8 cellular contexts compared by ENCODE assay signal in the genomic region with DNA sequence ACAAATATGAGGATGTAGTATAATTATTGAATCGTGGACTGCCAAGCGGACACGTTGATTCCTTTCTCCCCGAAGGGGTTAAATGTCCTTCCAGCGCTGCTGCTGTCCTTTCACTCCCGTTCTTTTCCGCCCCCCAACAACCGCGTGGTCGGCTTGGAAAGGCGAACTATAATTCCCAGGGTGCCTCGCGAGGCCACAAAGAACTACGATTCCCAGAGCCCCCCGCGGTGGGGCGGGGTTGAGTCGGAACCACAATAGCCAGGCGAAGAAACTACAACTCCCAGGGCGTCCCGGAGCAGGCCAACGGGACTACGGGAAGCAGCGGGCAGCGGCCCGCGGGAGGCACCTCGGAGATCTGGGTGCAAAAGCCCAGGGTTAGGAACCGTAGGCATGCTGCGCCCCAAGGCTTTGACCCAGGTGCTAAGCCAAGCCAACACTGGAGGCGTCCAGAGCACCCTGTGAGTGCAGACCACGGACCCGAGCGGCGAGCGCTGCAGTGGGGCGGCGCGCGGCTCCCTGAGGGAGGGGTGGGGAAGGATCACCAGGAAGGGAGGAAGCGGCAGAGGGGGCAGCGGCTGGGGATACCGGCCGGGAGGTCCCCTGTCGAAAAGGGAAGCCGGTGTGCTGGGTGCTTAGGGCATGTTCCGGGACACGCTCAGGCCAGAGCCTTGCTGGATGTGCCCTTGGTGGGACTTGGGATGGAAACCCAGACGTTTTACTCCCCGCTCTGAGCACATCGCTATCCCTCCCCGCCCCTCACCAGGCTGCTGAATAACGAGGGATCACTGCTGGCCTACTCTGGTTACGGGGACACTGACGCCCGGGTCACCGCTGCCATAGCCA. TPM values are rescaled to one million over a fixed set of nuclear protein-coding genes. Genes with fewer than 3 reads are reported as not detected.
DNase-seq lines count a peak whose midpoint lies in the region; ATAC-seq, FAIRE-seq and TF ChIP-seq lines count a peak whose summit lies in the region.

A gene (plus strand): TSS at position 283 of the 843 bp plus-strand sequence. CDS start 108 bp downstream, at position 391.

- no peaks in the 10 kb centered on the region for H3K27me3 ChIP-seq in A673 (replicated peaks; ENCODE audit: insufficient read depth, low read depth, low read length, poor library complexity)
- no peaks in the 10 kb centered on the region for H3K27me3 ChIP-seq in breast epithelium
- H3K27me3 ChIP-seq in iPS-20b (ENCODE audit: insufficient read depth, low read length): no peaks in the 10 kb centered on the region
- H3K27me3 ChIP-seq in small intestine (ENCODE audit: control insufficient read depth in 2 of 2, insufficient read depth in 2 of 2, low read length in 2 of 2): no peaks in the 10 kb centered on the region

- no TSS peak for BruUV-seq in A673 (replicated peaks; lab: Mats Ljungman, UMichigan)

- TF ChIP-seq CTCF in A673 (conservative IDR thresholded peaks at IDR 0.05; ENCODE audit: low read depth, low read length) (no peak), VCaP (conservative IDR thresholded peaks at IDR 0.05) (no peak), breast epithelium (IDR thresholded peaks at IDR 0.05) (peak in 1 of 3 donors; percentile 17)

- POLR2A ChIA-PET in A673 (lab: Charles Lee; ENCODE audit: low non-redundant PET): no interaction called here

- peak within 1 kb of the TSS; percentile 100 for H3K9ac ChIP-seq in iPS-20b (ENCODE audit: low read depth, low read length)

- WGBS in small intestine, 3 donors: 0% methylated on average over 51 to 57 of the region's 57 CpGs

- peaks cover 12% of the 10 kb centered on the region for H3K36me3 ChIP-seq in A673 (ENCODE audit: insufficient read depth, low read length, poor library complexity, severe bottlenecking)
- no peaks in the 10 kb centered on the region for H3K36me3 ChIP-seq in breast epithelium
- peaks cover 21% of the 10 kb centered on the region for H3K36me3 ChIP-seq in iPS-20b (ENCODE audit: insufficient read depth, low read depth, low read length)
- peaks cover 2 to 4% of the 10 kb centered on the region in 2 donors for H3K36me3 ChIP-seq in small intestine (ENCODE audit: control insufficient read depth in 2 of 2, insufficient read depth in 2 of 2, low read length in 2 of 2)

- no peak for FAIRE-seq in small intestine (lab: Jason Lieb, UNC)

- intact Hi-C loops in A673 (cut with micrococcal nuclease; ENCODE audit: unreplicated experiment) (no loop called here), breast epithelium (cut with DNase I; ENCODE audit: low total_unique reads) (no loop called here)

- H3K27ac ChIP-seq in A673 (ENCODE audit: low read depth, low read length, poor library complexity, severe bottlenecking): peak within 1 kb of the TSS; percentile 95
- peak within 1 kb of the TSS; percentile 97 for H3K27ac ChIP-seq in VCaP
- H3K27ac ChIP-seq in breast epithelium: peak within 1 kb of the TSS; percentile 91 to 93
- H3K27ac ChIP-seq in iPS-20b (ENCODE audit: low read length): peak within 1 kb of the TSS; percentile 100
- peak within 1 kb of the TSS; percentile 75 to 94 for H3K27ac ChIP-seq in small intestine (ENCODE audit: low read depth in 1 of 2, low read length in 1 of 2)

- H3K9me3 ChIP-seq in A673 (ENCODE audit: low read depth, low read length, poor library complexity, severe bottlenecking) (no peaks in the 10 kb centered on the region), breast epithelium (no peaks in the 10 kb centered on the region), iPS-20b (ENCODE audit: insufficient read depth, low read depth, low read length) (no peaks in the 10 kb centered on the region), small intestine (ENCODE audit: control insufficient read depth, low read depth) (no peaks in the 10 kb centered on the region)

- TF ChIP-seq POLR2A in breast epithelium (IDR thresholded peaks at IDR 0.05): peak; percentile 14

- DNase-seq in A673 (ENCODE audit: low spot score) (peak; percentile 100), NCI-H2196 treated with DMSO at 0.1 percent for 48 hours (lab: John Stamatoyannopoulos, UW; ENCODE audit: unreplicated experiment) (peak; percentile 96), breast epithelium (ENCODE audit: low spot score in 2 of 2) (peak; percentile 96), small intestine (peak; percentile 98)

- CTCF ChIA-PET in A673 (lab: Charles Lee): interaction anchor here (1.9 kb wide), 1 partner anchor 29 kb away, joined by 13 read pairs; no protein-coding TSS in a partner anchor

- ATAC-seq in GM18870 (IDR thresholded peaks at IDR 0.05; ENCODE audit: unreplicated experiment) (peak; percentile 69), HG03135 (IDR thresholded peaks at IDR 0.05; ENCODE audit: unreplicated experiment) (peak; percentile 70)

- peak within 1 kb of the TSS; percentile 99 for H3K4me3 ChIP-seq in A673 (ENCODE audit: low read depth, low read length, poor library complexity, severe bottlenecking)
- peak within 1 kb of the TSS; percentile 79 to 90 (median 83) for H3K4me3 ChIP-seq in breast epithelium
- peak within 1 kb of the TSS; percentile 99 for H3K4me3 ChIP-seq in iPS-20b (ENCODE audit: low read length)
- H3K4me3 ChIP-seq in small intestine (ENCODE audit: low read depth in 1 of 2, low read length in 2 of 2): peak within 1 kb of the TSS; percentile 73 to 96

- H3K4me1 ChIP-seq in A673 (ENCODE audit: insufficient read depth, low read length, poor library complexity, severe bottlenecking): peaks cover 9% of the 10 kb centered on the region
- no peaks in the 10 kb centered on the region for H3K4me1 ChIP-seq in breast epithelium
- no peaks in the 10 kb centered on the region for H3K4me1 ChIP-seq in iPS-20b (ENCODE audit: insufficient read depth, low read length)
- peaks cover 0 to 4% of the 10 kb centered on the region in 2 donors for H3K4me1 ChIP-seq in small intestine (ENCODE audit: control insufficient read depth in 2 of 2, insufficient read depth in 1 of 2, low read depth in 1 of 2, low read length in 1 of 2)

RNA-seq across cellular contexts. Expression of the gene that starts here (rescaled TPM):
- total RNA-seq in A673 (2021): 52.0 and 63.6 TPM in 2 replicates
- 10 to 100 TPM; 60.7 to 75.5 (median 69.8) TPM for total RNA-seq in breast epithelium
- 100 to 1,000 TPM; 132 to 226 (median 165) TPM for polyA plus RNA-seq in small intestine

Comparison
In these comparisons a context has a peak if more than half of its experiments do, and no peak if none do; other contexts are left out.
1. Peak in every context shown above with its lines: DNase-seq, ATAC-seq, H3K4me3 ChIP-seq and H3K27ac ChIP-seq.